In genomic region chr20:41087325-41087685, GRCh38 we compare ENCODE assay signal across 1 cellular context.
TF ChIP-seq lines count a peak whose summit lies in the region.

No MANE protein-coding gene starts in this region.

TF ChIP-seq in GM23338, 12 proteins besides CTCF, POLR2A, EP300 and RAD21 (continued from another document):
- TF ChIP-seq REST (IDR thresholded peaks at IDR 0.05; ENCODE audit: unreplicated experiment) = no peak
- no peak for TF ChIP-seq CREB1 (CRISPR knock-in tag; IDR thresholded peaks at IDR 0.05; ENCODE audit: low read depth)
- no peak for TF ChIP-seq ZNF331 (CRISPR knock-in tag; IDR thresholded peaks at IDR 0.05; ENCODE audit: low read depth)
- TF ChIP-seq POLR2AphosphoS5 (IDR thresholded peaks at IDR 0.05; ENCODE audit: low read depth) = no peak
- TF ChIP-seq, protein P1, sequence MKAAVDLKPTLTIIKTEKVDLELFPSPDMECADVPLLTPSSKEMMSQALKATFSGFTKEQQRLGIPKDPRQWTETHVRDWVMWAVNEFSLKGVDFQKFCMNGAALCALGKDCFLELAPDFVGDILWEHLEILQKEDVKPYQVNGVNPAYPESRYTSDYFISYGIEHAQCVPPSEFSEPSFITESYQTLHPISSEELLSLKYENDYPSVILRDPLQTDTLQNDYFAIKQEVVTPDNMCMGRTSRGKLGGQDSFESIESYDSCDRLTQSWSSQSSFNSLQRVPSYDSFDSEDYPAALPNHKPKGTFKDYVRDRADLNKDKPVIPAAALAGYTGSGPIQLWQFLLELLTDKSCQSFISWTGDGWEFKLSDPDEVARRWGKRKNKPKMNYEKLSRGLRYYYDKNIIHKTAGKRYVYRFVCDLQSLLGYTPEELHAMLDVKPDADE (IDR thresholded peaks at IDR 0.05) = no peak
- TF ChIP-seq NANOG (IDR thresholded peaks at IDR 0.05; ENCODE audit: borderline replicate concordance) = no peak
- TF ChIP-seq, protein P2, sequence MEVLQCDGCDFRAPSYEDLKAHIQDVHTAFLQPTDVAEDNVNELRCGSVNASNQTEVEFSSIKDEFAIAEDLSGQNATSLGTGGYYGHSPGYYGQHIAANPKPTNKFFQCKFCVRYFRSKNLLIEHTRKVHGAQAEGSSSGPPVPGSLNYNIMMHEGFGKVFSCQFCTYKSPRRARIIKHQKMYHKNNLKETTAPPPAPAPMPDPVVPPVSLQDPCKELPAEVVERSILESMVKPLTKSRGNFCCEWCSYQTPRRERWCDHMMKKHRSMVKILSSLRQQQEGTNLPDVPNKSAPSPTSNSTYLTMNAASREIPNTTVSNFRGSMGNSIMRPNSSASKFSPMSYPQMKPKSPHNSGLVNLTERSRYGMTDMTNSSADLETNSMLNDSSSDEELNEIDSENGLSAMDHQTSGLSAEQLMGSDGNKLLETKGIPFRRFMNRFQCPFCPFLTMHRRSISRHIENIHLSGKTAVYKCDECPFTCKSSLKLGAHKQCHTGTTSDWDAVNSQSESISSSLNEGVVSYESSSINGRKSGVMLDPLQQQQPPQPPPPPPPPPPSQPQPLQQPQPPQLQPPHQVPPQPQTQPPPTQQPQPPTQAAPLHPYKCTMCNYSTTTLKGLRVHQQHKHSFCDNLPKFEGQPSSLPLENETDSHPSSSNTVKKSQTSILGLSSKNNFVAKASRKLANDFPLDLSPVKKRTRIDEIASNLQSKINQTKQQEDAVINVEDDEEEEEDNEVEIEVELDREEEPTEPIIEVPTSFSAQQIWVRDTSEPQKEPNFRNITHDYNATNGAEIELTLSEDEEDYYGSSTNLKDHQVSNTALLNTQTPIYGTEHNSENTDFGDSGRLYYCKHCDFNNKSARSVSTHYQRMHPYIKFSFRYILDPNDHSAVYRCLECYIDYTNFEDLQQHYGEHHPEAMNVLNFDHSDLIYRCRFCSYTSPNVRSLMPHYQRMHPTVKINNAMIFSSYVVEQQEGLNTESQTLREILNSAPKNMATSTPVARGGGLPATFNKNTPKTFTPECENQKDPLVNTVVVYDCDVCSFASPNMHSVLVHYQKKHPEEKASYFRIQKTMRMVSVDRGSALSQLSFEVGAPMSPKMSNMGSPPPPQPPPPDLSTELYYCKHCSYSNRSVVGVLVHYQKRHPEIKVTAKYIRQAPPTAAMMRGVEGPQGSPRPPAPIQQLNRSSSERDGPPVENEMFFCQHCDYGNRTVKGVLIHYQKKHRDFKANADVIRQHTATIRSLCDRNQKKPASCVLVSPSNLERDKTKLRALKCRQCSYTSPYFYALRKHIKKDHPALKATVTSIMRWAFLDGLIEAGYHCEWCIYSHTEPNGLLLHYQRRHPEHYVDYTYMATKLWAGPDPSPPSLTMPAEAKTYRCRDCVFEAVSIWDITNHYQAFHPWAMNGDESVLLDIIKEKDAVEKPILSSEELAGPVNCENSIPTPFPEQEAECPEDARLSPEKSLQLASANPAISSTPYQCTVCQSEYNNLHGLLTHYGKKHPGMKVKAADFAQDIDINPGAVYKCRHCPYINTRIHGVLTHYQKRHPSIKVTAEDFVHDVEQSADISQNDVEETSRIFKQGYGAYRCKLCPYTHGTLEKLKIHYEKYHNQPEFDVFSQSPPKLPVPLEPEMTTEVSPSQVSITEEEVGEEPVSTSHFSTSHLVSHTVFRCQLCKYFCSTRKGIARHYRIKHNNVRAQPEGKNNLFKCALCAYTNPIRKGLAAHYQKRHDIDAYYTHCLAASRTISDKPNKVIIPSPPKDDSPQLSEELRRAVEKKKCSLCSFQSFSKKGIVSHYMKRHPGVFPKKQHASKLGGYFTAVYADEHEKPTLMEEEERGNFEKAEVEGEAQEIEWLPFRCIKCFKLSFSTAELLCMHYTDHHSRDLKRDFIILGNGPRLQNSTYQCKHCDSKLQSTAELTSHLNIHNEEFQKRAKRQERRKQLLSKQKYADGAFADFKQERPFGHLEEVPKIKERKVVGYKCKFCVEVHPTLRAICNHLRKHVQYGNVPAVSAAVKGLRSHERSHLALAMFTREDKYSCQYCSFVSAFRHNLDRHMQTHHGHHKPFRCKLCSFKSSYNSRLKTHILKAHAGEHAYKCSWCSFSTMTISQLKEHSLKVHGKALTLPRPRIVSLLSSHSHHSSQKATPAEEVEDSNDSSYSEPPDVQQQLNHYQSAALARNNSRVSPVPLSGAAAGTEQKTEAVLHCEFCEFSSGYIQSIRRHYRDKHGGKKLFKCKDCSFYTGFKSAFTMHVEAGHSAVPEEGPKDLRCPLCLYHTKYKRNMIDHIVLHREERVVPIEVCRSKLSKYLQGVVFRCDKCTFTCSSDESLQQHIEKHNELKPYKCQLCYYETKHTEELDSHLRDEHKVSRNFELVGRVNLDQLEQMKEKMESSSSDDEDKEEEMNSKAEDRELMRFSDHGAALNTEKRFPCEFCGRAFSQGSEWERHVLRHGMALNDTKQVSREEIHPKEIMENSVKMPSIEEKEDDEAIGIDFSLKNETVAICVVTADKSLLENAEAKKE (CRISPR knock-in tag; IDR thresholded peaks at IDR 0.05) = no peak
- no peak for TF ChIP-seq ZNF114 (CRISPR knock-in tag; IDR thresholded peaks at IDR 0.05)
